1 cellular context compared by ENCODE assay signal in genomic region chr1:8702848-8703810, GRCh38.
TF ChIP-seq lines count a peak whose summit lies in the region.

No MANE protein-coding gene starts in this region.

TF ChIP-seq in HepG2, 621 proteins besides CTCF, POLR2A, EP300 and RAD21 (continued from another document and continues in another):
- TF ChIP-seq, protein P1, sequence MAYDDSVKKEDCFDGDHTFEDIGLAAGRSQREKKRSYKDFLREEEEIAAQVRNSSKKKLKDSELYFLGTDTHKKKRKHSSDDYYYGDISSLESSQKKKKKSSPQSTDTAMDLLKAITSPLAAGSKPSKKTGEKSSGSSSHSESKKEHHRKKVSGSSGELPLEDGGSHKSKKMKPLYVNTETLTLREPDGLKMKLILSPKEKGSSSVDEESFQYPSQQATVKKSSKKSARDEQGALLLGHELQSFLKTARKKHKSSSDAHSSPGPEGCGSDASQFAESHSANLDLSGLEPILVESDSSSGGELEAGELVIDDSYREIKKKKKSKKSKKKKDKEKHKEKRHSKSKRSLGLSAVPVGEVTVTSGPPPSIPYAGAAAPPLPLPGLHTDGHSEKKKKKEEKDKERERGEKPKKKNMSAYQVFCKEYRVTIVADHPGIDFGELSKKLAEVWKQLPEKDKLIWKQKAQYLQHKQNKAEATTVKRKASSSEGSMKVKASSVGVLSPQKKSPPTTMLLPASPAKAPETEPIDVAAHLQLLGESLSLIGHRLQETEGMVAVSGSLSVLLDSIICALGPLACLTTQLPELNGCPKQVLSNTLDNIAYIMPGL (CRISPR knock-in tag; IDR thresholded peaks at IDR 0.05; ENCODE audit: borderline replicate concordance in 1 of 2, low read depth in 1 of 2), result peak; percentile 45 to 53; a peak in 2 of 4 replicates
- TF ChIP-seq KLF9 (CRISPR knock-in tag; IDR thresholded peaks at IDR 0.05; ENCODE audit: low read depth) (no peak), ZNF281 (CRISPR knock-in tag; IDR thresholded peaks at IDR 0.05; ENCODE audit: borderline replicate concordance) (no peak), ZNF253 (CRISPR knock-in tag; IDR thresholded peaks at IDR 0.05; ENCODE audit: borderline replicate concordance) (no peak), TP53 (CRISPR knock-in tag; conservative IDR thresholded peaks at IDR 0.05) (no peak), ETV6 (CRISPR knock-in tag; conservative IDR thresholded peaks at IDR 0.05) (peak; percentile 68; the same call in 1 of the 2 replicates), PAX8 (CRISPR knock-in tag; IDR thresholded peaks at IDR 0.05; ENCODE audit: borderline replicate concordance) (no peak), SRSF4 (IDR thresholded peaks at IDR 0.05; ENCODE audit: low read depth, low read length, poor library complexity, severe bottlenecking) (no peak), TFDP1 (CRISPR knock-in tag; IDR thresholded peaks at IDR 0.05; ENCODE audit: borderline replicate concordance) (0 out of 2 replicates have a peak, but pooled peaks have one; percentile 50), ZNF589 (CRISPR knock-in tag; conservative IDR thresholded peaks at IDR 0.05) (no peak), TOPORS (CRISPR knock-in tag; IDR thresholded peaks at IDR 0.05) (no peak), KAT7 (CRISPR knock-in tag; IDR thresholded peaks at IDR 0.05; ENCODE audit: borderline replicate concordance) (no peak), ZNF224 (CRISPR knock-in tag; IDR thresholded peaks at IDR 0.05) (no peak), SMC3 (IDR thresholded peaks at IDR 0.05; ENCODE audit: low read length) (no peak), ZNF432 (CRISPR knock-in tag; IDR thresholded peaks at IDR 0.05; ENCODE audit: borderline replicate concordance) (no peak), ZNF124 (CRISPR knock-in tag; IDR thresholded peaks at IDR 0.05) (no peak; the same call in 1 of the 2 replicates), ZNF142 (CRISPR knock-in tag; IDR thresholded peaks at IDR 0.05) (0 out of 2 replicates have a peak, but pooled peaks have one; percentile 35), IKZF4 (CRISPR knock-in tag; IDR thresholded peaks at IDR 0.05; ENCODE audit: borderline replicate concordance, low read depth, not compliant biosample characterization) (no peak), HIVEP1 (CRISPR knock-in tag; IDR thresholded peaks at IDR 0.05) (no peak), WIZ (CRISPR knock-in tag; IDR thresholded peaks at IDR 0.05) (no peak), ZNF33A (CRISPR knock-in tag; IDR thresholded peaks at IDR 0.05; ENCODE audit: borderline replicate concordance) (no peak), SATB2 (CRISPR knock-in tag; IDR thresholded peaks at IDR 0.05) (no peak), ZNF513 (CRISPR knock-in tag; conservative IDR thresholded peaks at IDR 0.05) (no peak), ZBTB2 (CRISPR knock-in tag; IDR thresholded peaks at IDR 0.05; ENCODE audit: low read depth) (no peak), MAF1 (CRISPR knock-in tag; IDR thresholded peaks at IDR 0.05; ENCODE audit: borderline replicate concordance) (no peak), U2AF2 (IDR thresholded peaks at IDR 0.05; ENCODE audit: low read depth, low read length) (no peak), HMG20B (CRISPR knock-in tag; conservative IDR thresholded peaks at IDR 0.05) (no peak; the same call in 1 of the 2 replicates), HNF4G (IDR thresholded peaks at IDR 0.05; ENCODE audit: borderline replicate concordance, low read depth, low read length) (no peak), HNF4G (CRISPR knock-in tag; IDR thresholded peaks at IDR 0.05; ENCODE audit: borderline replicate concordance, low read depth) (no peak), MTF2 (CRISPR knock-in tag; IDR thresholded peaks at IDR 0.05; ENCODE audit: borderline replicate concordance) (no peak), ZC3H4 (CRISPR knock-in tag; IDR thresholded peaks at IDR 0.05; ENCODE audit: borderline replicate concordance) (peak; percentile 77; the same call in 1 of the 2 replicates), ZNF672 (CRISPR knock-in tag; IDR thresholded peaks at IDR 0.05) (no peak), ZIK1 (CRISPR knock-in tag; IDR thresholded peaks at IDR 0.05; ENCODE audit: borderline replicate concordance, low read depth) (peak; percentile 77), PITX1 (CRISPR knock-in tag; IDR thresholded peaks at IDR 0.05) (no peak)
- TF ChIP-seq, protein P2, sequence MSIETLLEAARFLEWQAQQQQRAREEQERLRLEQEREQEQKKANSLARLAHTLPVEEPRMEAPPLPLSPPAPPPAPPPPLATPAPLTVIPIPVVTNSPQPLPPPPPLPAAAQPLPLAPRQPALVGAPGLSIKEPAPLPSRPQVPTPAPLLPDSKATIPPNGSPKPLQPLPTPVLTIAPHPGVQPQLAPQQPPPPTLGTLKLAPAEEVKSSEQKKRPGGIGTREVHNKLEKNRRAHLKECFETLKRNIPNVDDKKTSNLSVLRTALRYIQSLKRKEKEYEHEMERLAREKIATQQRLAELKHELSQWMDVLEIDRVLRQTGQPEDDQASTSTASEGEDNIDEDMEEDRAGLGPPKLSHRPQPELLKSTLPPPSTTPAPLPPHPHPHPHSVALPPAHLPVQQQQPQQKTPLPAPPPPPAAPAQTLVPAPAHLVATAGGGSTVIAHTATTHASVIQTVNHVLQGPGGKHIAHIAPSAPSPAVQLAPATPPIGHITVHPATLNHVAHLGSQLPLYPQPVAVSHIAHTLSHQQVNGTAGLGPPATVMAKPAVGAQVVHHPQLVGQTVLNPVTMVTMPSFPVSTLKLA (IDR thresholded peaks at IDR 0.05), result no peak
- TF ChIP-seq, protein P3, sequence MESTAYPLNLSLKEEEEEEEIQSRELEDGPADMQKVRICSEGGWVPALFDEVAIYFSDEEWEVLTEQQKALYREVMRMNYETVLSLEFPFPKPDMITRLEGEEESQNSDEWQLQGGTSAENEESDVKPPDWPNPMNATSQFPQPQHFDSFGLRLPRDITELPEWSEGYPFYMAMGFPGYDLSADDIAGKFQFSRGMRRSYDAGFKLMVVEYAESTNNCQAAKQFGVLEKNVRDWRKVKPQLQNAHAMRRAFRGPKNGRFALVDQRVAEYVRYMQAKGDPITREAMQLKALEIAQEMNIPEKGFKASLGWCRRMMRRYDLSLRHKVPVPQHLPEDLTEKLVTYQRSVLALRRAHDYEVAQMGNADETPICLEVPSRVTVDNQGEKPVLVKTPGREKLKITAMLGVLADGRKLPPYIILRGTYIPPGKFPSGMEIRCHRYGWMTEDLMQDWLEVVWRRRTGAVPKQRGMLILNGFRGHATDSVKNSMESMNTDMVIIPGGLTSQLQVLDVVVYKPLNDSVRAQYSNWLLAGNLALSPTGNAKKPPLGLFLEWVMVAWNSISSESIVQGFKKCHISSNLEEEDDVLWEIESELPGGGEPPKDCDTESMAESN (CRISPR knock-in tag; conservative IDR thresholded peaks at IDR 0.05), result peak; percentile 84
- TF ChIP-seq, protein P4, sequence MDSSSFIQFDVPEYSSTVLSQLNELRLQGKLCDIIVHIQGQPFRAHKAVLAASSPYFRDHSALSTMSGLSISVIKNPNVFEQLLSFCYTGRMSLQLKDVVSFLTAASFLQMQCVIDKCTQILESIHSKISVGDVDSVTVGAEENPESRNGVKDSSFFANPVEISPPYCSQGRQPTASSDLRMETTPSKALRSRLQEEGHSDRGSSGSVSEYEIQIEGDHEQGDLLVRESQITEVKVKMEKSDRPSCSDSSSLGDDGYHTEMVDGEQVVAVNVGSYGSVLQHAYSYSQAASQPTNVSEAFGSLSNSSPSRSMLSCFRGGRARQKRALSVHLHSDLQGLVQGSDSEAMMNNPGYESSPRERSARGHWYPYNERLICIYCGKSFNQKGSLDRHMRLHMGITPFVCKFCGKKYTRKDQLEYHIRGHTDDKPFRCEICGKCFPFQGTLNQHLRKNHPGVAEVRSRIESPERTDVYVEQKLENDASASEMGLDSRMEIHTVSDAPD (CRISPR knock-in tag; IDR thresholded peaks at IDR 0.05), result no peak
